ENCODE assay signal across 15 cellular contexts in genomic region chr2:238261718-238262375, GRCh38.
"Had no signal": no experiment of that assay in that cellular context is flagged by ENCODE, and none has a peak within 500 bp of the region (broad histone marks: within the 10 kb centered on the region; RNA-seq: fewer than 3 reads in every experiment).

No MANE protein-coding gene starts in this region.

- DNase-seq: activated CD4-positive, CD25-positive, alpha-beta regulatory T cell treated with anti-CD3 and anti-CD28 coated beads, Interleukin-2, amount 50 U/mL, for 72 hours; activated naive CD4-positive, alpha-beta T cell; dorsolateral prefrontal cortex; erythroblast; midbrain; stimulated activated CD4-positive, alpha-beta T cell treated with anti-CD3 and anti-CD28 coated beads, Interleukin-4, amount 100 ng/mL, for 1 hour; stimulated activated naive CD4-positive, alpha-beta T cell; SW 1271; T-helper 9 cell; tibial artery; uterus had no signal

- H3K9me3 Mint-ChIP-seq: activated T-helper 1 cell treated with anti-CD3 and anti-CD28 coated beads, Interleukin-12 subunit alpha, Interleukin-12 subunit beta, Interleukin-2, Interleukin-4 antibody, amounts not matched to agents 30 ng/mL and 10 ng/mL and 1 ng/mL, durations not matched to agents 14 hours and 24 hours and 36 hours had no signal

- H3K27me3 ChIP-seq: ascending aorta, dorsolateral prefrontal cortex, pancreas, tibial artery, uterus had no signal

- H3K4me3 Mint-ChIP-seq: activated T-helper 1 cell treated with anti-CD3 and anti-CD28 coated beads, Interleukin-12 subunit alpha, Interleukin-12 subunit beta, Interleukin-2, Interleukin-4 antibody, amounts not matched to agents 30 ng/mL and 10 ng/mL and 1 ng/mL, durations not matched to agents 14 hours and 24 hours and 36 hours had no signal

- H3K4me1 ChIP-seq: uterus had no signal

- H3K9me3 ChIP-seq: ascending aorta, pancreas, tibial artery, uterus had no signal

- ATAC-seq: pancreas had no signal

- H3K27ac ChIP-seq: pancreas had no signal

- H3K4me3 ChIP-seq: ascending aorta, dorsolateral prefrontal cortex, pancreas, tibial artery, uterus had no signal

- H3K27ac Mint-ChIP-seq: activated T-helper 1 cell treated with anti-CD3 and anti-CD28 coated beads, Interleukin-12 subunit alpha, Interleukin-12 subunit beta, Interleukin-2, Interleukin-4 antibody, amounts not matched to agents 30 ng/mL and 10 ng/mL and 1 ng/mL, durations not matched to agents 14 hours and 24 hours and 36 hours had no signal

- FAIRE-seq: keratinocyte, pancreas had no signal

- H3K36me3 ChIP-seq: uterus had no signal
